In genomic region chr7:86776136-86776535, GRCh38 we compare ENCODE assay signal across 19 cellular contexts.
"Had no signal": no experiment of that assay in that cellular context is flagged by ENCODE, and none has a peak within 500 bp of the region (broad histone marks: within the 10 kb centered on the region; RNA-seq: fewer than 3 reads in every experiment).

No MANE protein-coding gene starts in this region.

- H3K9me3 Mint-ChIP-seq: naive thymus-derived CD8-positive, alpha-beta T cell; stimulated activated memory B cell treated with anti-CD40 and anti-IgM and Interleukin-4, amounts not matched to agents 10 μg/mL and 1 μg/mL and 100 μg/mL, for 72 hours; stimulated activated naive CD8-positive, alpha-beta T cell treated with anti-CD3 and anti-CD28 coated beads, Interleukin-15, Interleukin-2, amounts not matched to agents 100 ng/mL and 50 ng/mL, for 24 hours had no signal

- H3K4me1 Mint-ChIP-seq: naive thymus-derived CD8-positive, alpha-beta T cell; stimulated activated memory B cell treated with anti-CD40 and anti-IgM and Interleukin-4, amounts not matched to agents 10 μg/mL and 1 μg/mL and 100 μg/mL, for 72 hours had no signal

- DNase-seq: cortex of kidney; dorsolateral prefrontal cortex; effector CD8-positive, alpha-beta T cell; heart right ventricle; hypothalamus; kidney glomerular epithelial cell; mammary epithelial cell; mucosa of descending colon; naive thymus-derived CD8-positive, alpha-beta T cell; spleen; stimulated activated CD4-positive, alpha-beta T cell treated with anti-CD3 and anti-CD28 coated beads, Interleukin-15, amount 100 ng/mL, for 24 hours; stimulated activated CD4-positive, alpha-beta T cell treated with anti-CD3 and anti-CD28 coated beads, Interleukin-1b, Interleukin-23, amount 100 ng/mL, for 48 hours; stimulated activated CD4-positive, alpha-beta T cell treated with anti-CD3 and anti-CD28 coated beads, Interleukin-4, amount 100 ng/mL, for 24 hours; trophoblast cell had no signal

- H3K27ac Mint-ChIP-seq: naive thymus-derived CD8-positive, alpha-beta T cell; stimulated activated memory B cell treated with anti-CD40 and anti-IgM and Interleukin-4, amounts not matched to agents 10 μg/mL and 1 μg/mL and 100 μg/mL, for 72 hours; stimulated activated naive CD8-positive, alpha-beta T cell treated with anti-CD3 and anti-CD28 coated beads, Interleukin-15, Interleukin-2, amounts not matched to agents 100 ng/mL and 50 ng/mL, for 24 hours had no signal

- ATAC-seq: esophagus mucosa; heart right ventricle; left lobe of liver; mucosa of descending colon; naive thymus-derived CD8-positive, alpha-beta T cell; sciatic nerve; stimulated activated memory B cell treated with anti-CD40 and anti-IgM and Interleukin-4, amounts not matched to agents 10 μg/mL and 1 μg/mL and 100 μg/mL, for 72 hours had no signal

- H3K4me3 Mint-ChIP-seq: naive thymus-derived CD8-positive, alpha-beta T cell; stimulated activated memory B cell treated with anti-CD40 and anti-IgM and Interleukin-4, amounts not matched to agents 10 μg/mL and 1 μg/mL and 100 μg/mL, for 72 hours; stimulated activated naive CD8-positive, alpha-beta T cell treated with anti-CD3 and anti-CD28 coated beads, Interleukin-15, Interleukin-2, amounts not matched to agents 100 ng/mL and 50 ng/mL, for 24 hours had no signal

- H3K36me3 Mint-ChIP-seq: naive thymus-derived CD8-positive, alpha-beta T cell; stimulated activated memory B cell treated with anti-CD40 and anti-IgM and Interleukin-4, amounts not matched to agents 10 μg/mL and 1 μg/mL and 100 μg/mL, for 72 hours had no signal

- H3K27me3 Mint-ChIP-seq: stimulated activated memory B cell treated with anti-CD40 and anti-IgM and Interleukin-4, amounts not matched to agents 10 μg/mL and 1 μg/mL and 100 μg/mL, for 72 hours; stimulated activated naive CD8-positive, alpha-beta T cell treated with anti-CD3 and anti-CD28 coated beads, Interleukin-15, Interleukin-2, amounts not matched to agents 100 ng/mL and 50 ng/mL, for 24 hours had no signal
